In genomic region chr2:215633360-215633759, GRCh38 we compare ENCODE assay signal across 8 cellular contexts.
"Had no signal": no experiment of that assay in that cellular context is flagged by ENCODE, and none has a peak within 500 bp of the region (broad histone marks: within the 10 kb centered on the region; RNA-seq: fewer than 3 reads in every experiment).

No MANE protein-coding gene starts in this region.

- H3K27ac Mint-ChIP-seq: IgD-negative memory B cell had no signal

- H3K4me1 Mint-ChIP-seq: IgD-negative memory B cell had no signal

- H3K4me1 ChIP-seq: HAP-1 had no signal

- H3K4me3 ChIP-seq: GM23248, HAP-1 had no signal

- H3K9me3 ChIP-seq: HAP-1 had no signal

- H3K4me3 Mint-ChIP-seq: IgD-negative memory B cell had no signal

- H3K36me3 ChIP-seq: HAP-1 had no signal

- H2AFZ ChIP-seq: GM23248 had no signal

- DNase-seq: GM23248, GOT3, H7, KG1 had no signal

- H3K27ac ChIP-seq: GM23248, HL-60 had no signal

- H3K9ac ChIP-seq: GM23248 had no signal

- H3K36me3 Mint-ChIP-seq: IgD-negative memory B cell had no signal

- ATAC-seq: HCT116 had no signal
